In the genomic region with DNA sequence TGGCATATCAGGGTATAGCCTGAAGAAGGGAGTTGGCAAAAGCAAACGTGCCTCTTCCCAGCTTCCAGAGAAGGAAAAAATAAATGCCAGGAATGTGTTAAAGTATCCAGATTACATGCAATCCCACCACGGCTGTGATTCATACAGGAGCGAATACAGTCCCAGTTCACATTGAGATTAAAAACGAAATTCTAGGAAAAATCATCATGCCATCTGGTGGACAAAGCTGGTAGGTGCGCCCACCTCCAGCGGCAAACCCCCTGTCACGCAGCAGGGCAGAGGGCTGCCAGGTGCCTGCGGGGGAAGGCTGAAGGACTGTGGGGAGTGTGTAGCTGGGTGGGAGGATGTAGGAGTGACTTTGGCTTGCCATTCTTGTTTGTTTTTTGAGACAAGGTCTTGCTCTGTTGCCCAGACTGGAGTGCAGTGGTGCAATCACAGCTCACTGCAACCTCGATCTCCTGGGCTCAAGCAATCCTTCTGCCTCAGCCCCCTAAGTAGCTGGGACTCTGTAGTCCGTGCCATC, we compare ENCODE assay signal across 1 cellular context.
TF ChIP-seq lines count a peak whose summit lies in the region.

No MANE protein-coding gene starts in this region.

TF ChIP-seq in HEK293, 187 proteins besides CTCF, POLR2A, EP300 and RAD21 (continued from another document):
- TF ChIP-seq ZBTB20 (tag by site-specific recombination; IDR thresholded peaks at IDR 0.05) (peak; percentile 74; the same call in 1 of the 2 replicates), ZBTB8A (tag by site-specific recombination; IDR thresholded peaks at IDR 0.05) (peak; percentile 61), SP2 (tag by site-specific recombination; IDR thresholded peaks at IDR 0.05) (0 out of 2 replicates have a peak, but pooled peaks have one; percentile 9), GLIS2 (tag by site-specific recombination; IDR thresholded peaks at IDR 0.05) (peak; percentile 80), ZBTB17 (tag by site-specific recombination; IDR thresholded peaks at IDR 0.05) (peak; percentile 30; the same call in 1 of the 2 replicates), WT1 (tag by site-specific recombination; IDR thresholded peaks at IDR 0.05) (0 out of 2 replicates have a peak, but pooled peaks have one; percentile 47), ZNF335 (tag by site-specific recombination; conservative IDR thresholded peaks at IDR 0.05) (peak; percentile 75), ZIC2 (tag by site-specific recombination; IDR thresholded peaks at IDR 0.05) (peak; percentile 85), ZFHX2 (tag by site-specific recombination; conservative IDR thresholded peaks at IDR 0.05) (peak; percentile 99), KLF9 (tag by site-specific recombination; IDR thresholded peaks at IDR 0.05; ENCODE audit: low read depth) (peak; percentile 39; the same call in 1 of the 2 replicates), EGR2 (tag by site-specific recombination; IDR thresholded peaks at IDR 0.05; ENCODE audit: low read depth) (peak; percentile 95), ZNF2 (tag by site-specific recombination; IDR thresholded peaks at IDR 0.05) (peak; percentile 80; the same call in 1 of the 2 replicates), GLIS1 (tag by site-specific recombination; IDR thresholded peaks at IDR 0.05) (peak; percentile 74), ZNF777 (tag by site-specific recombination; IDR thresholded peaks at IDR 0.05; ENCODE audit: borderline replicate concordance) (no peak), ZNF175 (tag by site-specific recombination; IDR thresholded peaks at IDR 0.05) (no peak), IKZF3 (tag by site-specific recombination; IDR thresholded peaks at IDR 0.05) (0 out of 2 replicates have a peak, but pooled peaks have one; percentile 26), ZBTB1 (tag by site-specific recombination; IDR thresholded peaks at IDR 0.05) (no peak)
- TF ChIP-seq, protein P1, sequence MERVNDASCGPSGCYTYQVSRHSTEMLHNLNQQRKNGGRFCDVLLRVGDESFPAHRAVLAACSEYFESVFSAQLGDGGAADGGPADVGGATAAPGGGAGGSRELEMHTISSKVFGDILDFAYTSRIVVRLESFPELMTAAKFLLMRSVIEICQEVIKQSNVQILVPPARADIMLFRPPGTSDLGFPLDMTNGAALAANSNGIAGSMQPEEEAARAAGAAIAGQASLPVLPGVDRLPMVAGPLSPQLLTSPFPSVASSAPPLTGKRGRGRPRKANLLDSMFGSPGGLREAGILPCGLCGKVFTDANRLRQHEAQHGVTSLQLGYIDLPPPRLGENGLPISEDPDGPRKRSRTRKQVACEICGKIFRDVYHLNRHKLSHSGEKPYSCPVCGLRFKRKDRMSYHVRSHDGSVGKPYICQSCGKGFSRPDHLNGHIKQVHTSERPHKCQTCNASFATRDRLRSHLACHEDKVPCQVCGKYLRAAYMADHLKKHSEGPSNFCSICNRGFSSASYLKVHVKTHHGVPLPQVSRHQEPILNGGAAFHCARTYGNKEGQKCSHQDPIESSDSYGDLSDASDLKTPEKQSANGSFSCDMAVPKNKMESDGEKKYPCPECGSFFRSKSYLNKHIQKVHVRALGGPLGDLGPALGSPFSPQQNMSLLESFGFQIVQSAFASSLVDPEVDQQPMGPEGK (tag by site-specific recombination; IDR thresholded peaks at IDR 0.05) = peak; percentile 69; the same call in 1 of the 2 replicates
- TF ChIP-seq, protein P2, sequence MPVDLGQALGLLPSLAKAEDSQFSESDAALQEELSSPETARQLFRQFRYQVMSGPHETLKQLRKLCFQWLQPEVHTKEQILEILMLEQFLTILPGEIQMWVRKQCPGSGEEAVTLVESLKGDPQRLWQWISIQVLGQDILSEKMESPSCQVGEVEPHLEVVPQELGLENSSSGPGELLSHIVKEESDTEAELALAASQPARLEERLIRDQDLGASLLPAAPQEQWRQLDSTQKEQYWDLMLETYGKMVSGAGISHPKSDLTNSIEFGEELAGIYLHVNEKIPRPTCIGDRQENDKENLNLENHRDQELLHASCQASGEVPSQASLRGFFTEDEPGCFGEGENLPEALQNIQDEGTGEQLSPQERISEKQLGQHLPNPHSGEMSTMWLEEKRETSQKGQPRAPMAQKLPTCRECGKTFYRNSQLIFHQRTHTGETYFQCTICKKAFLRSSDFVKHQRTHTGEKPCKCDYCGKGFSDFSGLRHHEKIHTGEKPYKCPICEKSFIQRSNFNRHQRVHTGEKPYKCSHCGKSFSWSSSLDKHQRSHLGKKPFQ (tag by site-specific recombination; IDR thresholded peaks at IDR 0.05) = 0 out of 2 replicates have a peak, but pooled peaks have one; percentile 52
- TF ChIP-seq, protein P3, sequence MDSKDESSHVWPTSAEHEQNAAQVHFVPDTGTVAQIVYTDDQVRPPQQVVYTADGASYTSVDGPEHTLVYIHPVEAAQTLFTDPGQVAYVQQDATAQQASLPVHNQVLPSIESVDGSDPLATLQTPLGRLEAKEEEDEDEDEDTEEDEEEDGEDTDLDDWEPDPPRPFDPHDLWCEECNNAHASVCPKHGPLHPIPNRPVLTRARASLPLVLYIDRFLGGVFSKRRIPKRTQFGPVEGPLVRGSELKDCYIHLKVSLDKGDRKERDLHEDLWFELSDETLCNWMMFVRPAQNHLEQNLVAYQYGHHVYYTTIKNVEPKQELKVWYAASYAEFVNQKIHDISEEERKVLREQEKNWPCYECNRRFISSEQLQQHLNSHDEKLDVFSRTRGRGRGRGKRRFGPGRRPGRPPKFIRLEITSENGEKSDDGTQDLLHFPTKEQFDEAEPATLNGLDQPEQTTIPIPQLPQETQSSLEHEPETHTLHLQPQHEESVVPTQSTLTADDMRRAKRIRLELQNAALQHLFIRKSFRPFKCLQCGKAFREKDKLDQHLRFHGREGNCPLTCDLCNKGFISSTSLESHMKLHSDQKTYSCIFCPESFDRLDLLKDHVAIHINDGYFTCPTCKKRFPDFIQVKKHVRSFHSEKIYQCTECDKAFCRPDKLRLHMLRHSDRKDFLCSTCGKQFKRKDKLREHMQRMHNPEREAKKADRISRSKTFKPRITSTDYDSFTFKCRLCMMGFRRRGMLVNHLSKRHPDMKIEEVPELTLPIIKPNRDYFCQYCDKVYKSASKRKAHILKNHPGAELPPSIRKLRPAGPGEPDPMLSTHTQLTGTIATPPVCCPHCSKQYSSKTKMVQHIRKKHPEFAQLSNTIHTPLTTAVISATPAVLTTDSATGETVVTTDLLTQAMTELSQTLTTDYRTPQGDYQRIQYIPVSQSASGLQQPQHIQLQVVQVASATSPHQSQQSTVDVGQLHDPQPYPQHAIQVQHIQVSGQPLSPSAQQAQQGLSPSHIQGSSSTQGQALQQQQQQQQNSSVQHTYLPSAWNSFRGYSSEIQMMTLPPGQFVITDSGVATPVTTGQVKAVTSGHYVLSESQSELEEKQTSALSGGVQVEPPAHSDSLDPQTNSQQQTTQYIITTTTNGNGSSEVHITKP (tag by site-specific recombination; IDR thresholded peaks at IDR 0.05) = peak; percentile 75
- TF ChIP-seq, protein P4, sequence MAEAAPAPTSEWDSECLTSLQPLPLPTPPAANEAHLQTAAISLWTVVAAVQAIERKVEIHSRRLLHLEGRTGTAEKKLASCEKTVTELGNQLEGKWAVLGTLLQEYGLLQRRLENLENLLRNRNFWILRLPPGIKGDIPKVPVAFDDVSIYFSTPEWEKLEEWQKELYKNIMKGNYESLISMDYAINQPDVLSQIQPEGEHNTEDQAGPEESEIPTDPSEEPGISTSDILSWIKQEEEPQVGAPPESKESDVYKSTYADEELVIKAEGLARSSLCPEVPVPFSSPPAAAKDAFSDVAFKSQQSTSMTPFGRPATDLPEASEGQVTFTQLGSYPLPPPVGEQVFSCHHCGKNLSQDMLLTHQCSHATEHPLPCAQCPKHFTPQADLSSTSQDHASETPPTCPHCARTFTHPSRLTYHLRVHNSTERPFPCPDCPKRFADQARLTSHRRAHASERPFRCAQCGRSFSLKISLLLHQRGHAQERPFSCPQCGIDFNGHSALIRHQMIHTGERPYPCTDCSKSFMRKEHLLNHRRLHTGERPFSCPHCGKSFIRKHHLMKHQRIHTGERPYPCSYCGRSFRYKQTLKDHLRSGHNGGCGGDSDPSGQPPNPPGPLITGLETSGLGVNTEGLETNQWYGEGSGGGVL (tag by site-specific recombination; IDR thresholded peaks at IDR 0.05) = peak; percentile 86
- TF ChIP-seq, protein P5, sequence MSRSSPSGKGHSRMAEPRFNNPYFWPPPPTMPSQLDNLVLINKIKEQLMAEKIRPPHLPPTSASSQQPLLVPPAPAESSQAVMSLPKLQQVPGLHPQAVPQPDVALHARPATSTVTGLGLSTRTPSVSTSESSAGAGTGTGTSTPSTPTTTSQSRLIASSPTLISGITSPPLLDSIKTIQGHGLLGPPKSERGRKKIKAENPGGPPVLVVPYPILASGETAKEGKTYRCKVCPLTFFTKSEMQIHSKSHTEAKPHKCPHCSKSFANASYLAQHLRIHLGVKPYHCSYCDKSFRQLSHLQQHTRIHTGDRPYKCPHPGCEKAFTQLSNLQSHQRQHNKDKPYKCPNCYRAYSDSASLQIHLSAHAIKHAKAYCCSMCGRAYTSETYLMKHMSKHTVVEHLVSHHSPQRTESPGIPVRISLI (tag by site-specific recombination; IDR thresholded peaks at IDR 0.05) = no peak
- TF ChIP-seq, protein P6, sequence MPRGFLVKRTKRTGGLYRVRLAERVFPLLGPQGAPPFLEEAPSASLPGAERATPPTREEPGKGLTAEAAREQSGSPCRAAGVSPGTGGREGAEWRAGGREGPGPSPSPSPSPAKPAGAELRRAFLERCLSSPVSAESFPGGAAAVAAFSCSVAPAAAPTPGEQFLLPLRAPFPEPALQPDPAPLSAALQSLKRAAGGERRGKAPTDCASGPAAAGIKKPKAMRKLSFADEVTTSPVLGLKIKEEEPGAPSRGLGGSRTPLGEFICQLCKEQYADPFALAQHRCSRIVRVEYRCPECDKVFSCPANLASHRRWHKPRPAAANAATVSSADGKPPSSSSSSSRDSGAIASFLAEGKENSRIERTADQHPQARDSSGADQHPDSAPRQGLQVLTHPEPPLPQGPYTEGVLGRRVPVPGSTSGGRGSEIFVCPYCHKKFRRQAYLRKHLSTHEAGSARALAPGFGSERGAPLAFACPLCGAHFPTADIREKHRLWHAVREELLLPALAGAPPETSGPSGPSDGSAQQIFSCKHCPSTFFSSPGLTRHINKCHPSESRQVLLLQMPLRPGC (tag by site-specific recombination; IDR thresholded peaks at IDR 0.05) = no peak
